24 cellular contexts compared by ENCODE assay signal in genomic region chr5:101458587-101458986, GRCh38.
DNase-seq lines count a peak whose midpoint lies in the region; ATAC-seq, FAIRE-seq and TF ChIP-seq lines count a peak whose summit lies in the region.
"Had no signal": no experiment of that assay in that cellular context is flagged by ENCODE, and none has a peak within 500 bp of the region (broad histone marks: within the 10 kb centered on the region; RNA-seq: fewer than 3 reads in every experiment).

No MANE protein-coding gene starts in this region.

- WGBS in GM12878 (ENCODE audit: insufficient coverage, insufficient replicate concordance, low lambda C conversion rate, missing lambda C conversion rate) = 9% methylated on average over 4 of the region's 4 CpGs

- intact Hi-C loops in GM12878 (cut with micrococcal nuclease; ENCODE audit: unreplicated experiment) = no loop called here
- intact Hi-C loops in left colon (cut with DNase I, micrococcal nuclease) = no loop called here

- no peaks in the 10 kb centered on the region for H3K79me2 ChIP-seq in ACC112 (ENCODE audit: control insufficient read depth, insufficient read depth, low read length, unreplicated experiment)
- no peaks in the 10 kb centered on the region for H3K79me2 ChIP-seq in GM12878 (ENCODE audit: control insufficient read depth, insufficient read depth, low read length)

- SMC1A ChIA-PET in GM12878 (lab: Charles Lee; ENCODE audit: uncharacterized antibody, unreplicated experiment) = interaction anchor here (0.6 to 0.8 kb wide), 2 partner anchors 13 to 24 kb away, joined by 3 read pairs; no protein-coding TSS in a partner anchor

- in situ Hi-C loops in GM12878 (cut with MboI) = no loop called here

- H2AFZ ChIP-seq in ACC112 (ENCODE audit: low read length, unreplicated experiment) (peak overlapping the region; percentile 52), GM12878 (ENCODE audit: control insufficient read depth, low read depth, low read length) (no peak overlapping the region)

- TF ChIP-seq RAD21 in GM12878 (IDR thresholded peaks at IDR 0.05; ENCODE audit: insufficient read depth, low read depth, low read length) = no peak

- H3K27ac ChIP-seq in ACC112 (ENCODE audit: low read depth, low read length) (no peak overlapping the region), GM12878 (ENCODE audit: control insufficient read depth, insufficient read depth) (no peak overlapping the region)
- H3K27ac ChIP-seq: 22Rv1, A549, BLaER1 had no signal

- H3K9me3 ChIP-seq in GM12878 (replicated peaks; ENCODE audit: control insufficient read depth, insufficient read depth, low read length) = no peaks in the 10 kb centered on the region
- H3K9me3 ChIP-seq: A549, BE2C, BLaER1 had no signal

- no TSS peak for BruUV-seq in GM12878 (replicated peaks; lab: Mats Ljungman, UMichigan)

- H3K36me3 ChIP-seq in ACC112 (ENCODE audit: insufficient read depth, low read length) (no peaks in the 10 kb centered on the region), GM12878 (ENCODE audit: control insufficient read depth in 2 of 2, insufficient read depth in 2 of 2, low read length in 1 of 2) (no peaks in the 10 kb centered on the region)
- H3K36me3 ChIP-seq: BE2C, BLaER1 had no signal

- no peak overlapping the region for H3K4me2 ChIP-seq in GM12878 (ENCODE audit: control insufficient read depth, insufficient read depth)
- H3K4me2 ChIP-seq: A549, BLaER1 had no signal

- ATAC-seq in GM12878 = no peak
- no peak for ATAC-seq in left colon
- ATAC-seq: A549 had no signal

- RAD21 ChIA-PET in GM12878 (lab: Charles Lee; ENCODE audit: unreplicated experiment) = no interaction called here

- CTCF ChIA-PET in GM12878 (lab: Yijun Ruan, JAX) = no interaction called here

- H3K27me3 ChIP-seq in ACC112 (ENCODE audit: insufficient read depth, low read length) (no peaks in the 10 kb centered on the region), GM12878 (replicated peaks in 1 of 2; ENCODE audit: control insufficient read depth in 2 of 2, insufficient read depth in 2 of 2, low read length in 1 of 2) (no peaks in the 10 kb centered on the region)
- H3K27me3 ChIP-seq: BE2C, BLaER1 had no signal

- H3K4me3 ChIP-seq in ACC112 (ENCODE audit: low read depth, low read length) (no peak overlapping the region), GM12878 (no peak overlapping the region)
- H3K4me3 ChIP-seq: A549, BLaER1 had no signal

- DNase-seq in DMS 273 (lab: John Stamatoyannopoulos, UW; ENCODE audit: unreplicated experiment) (peak; percentile 1), DMS 273 treated with DMSO at 0.1 percent for 48 hours (lab: John Stamatoyannopoulos, UW) (no peak), GM12878 (ENCODE audit: low read depth, low spot score) (no peak), left colon (no peak), SKM-1 (lab: John Stamatoyannopoulos, UW; ENCODE audit: unreplicated experiment) (no peak)
- DNase-seq: ACHN; BE2C; C1 segment of cervical spinal cord; CD4-positive, alpha-beta memory T cell; CD4-positive, CD25-positive, alpha-beta regulatory T cell; CD8-positive, alpha-beta memory T cell; COR-L47; DMS153; DMS53; DMS79; DND-41; EL; GDM1 had no signal

- TF ChIP-seq POLR2A in GM12878 (IDR thresholded peaks at IDR 0.05; ENCODE audit: low read depth, low read length) = no peak

- no peak overlapping the region for H3K9ac ChIP-seq in GM12878 (ENCODE audit: control insufficient read depth, insufficient read depth, low read length)
- H3K9ac ChIP-seq: BLaER1 had no signal

- no peak for TF ChIP-seq EP300 in GM12878 (IDR thresholded peaks at IDR 0.05; ENCODE audit: borderline replicate concordance in 1 of 2, control insufficient read depth in 1 of 2, low read depth in 2 of 2, low read length in 2 of 2)

- no peak for TF ChIP-seq CTCF in GM12878 (IDR thresholded peaks at IDR 0.05 in 2 of 3, conservative IDR thresholded peaks at IDR 0.05 in 1 of 3; ENCODE audit: control insufficient read depth in 2 of 3, extremely low read depth in 1 of 3, insufficient read depth in 1 of 3, low read depth in 3 of 3, low read length in 3 of 3)

- POLR2A ChIA-PET in GM12878 (lab: Charles Lee) = no interaction called here

- no peak for FAIRE-seq in GM12878 (lab: Jason Lieb, UNC)
- FAIRE-seq: A549, GM12891, GM19239 had no signal

- no peaks in the 10 kb centered on the region for H4K20me1 ChIP-seq in GM12878 (ENCODE audit: control insufficient read depth, insufficient read depth)
- H4K20me1 ChIP-seq: BLaER1 had no signal

- no peaks in the 10 kb centered on the region for H3K4me1 ChIP-seq in ACC112 (ENCODE audit: control insufficient read depth, insufficient read depth, low read length, unreplicated experiment)
- H3K4me1 ChIP-seq in GM12878 (ENCODE audit: control insufficient read depth, insufficient read depth, low read length) = no peaks in the 10 kb centered on the region
- H3K4me1 ChIP-seq: A549, BE2C, BLaER1 had no signal

TF ChIP-seq in GM12878, 131 proteins besides CTCF, POLR2A, EP300 and RAD21:
- no peak for TF ChIP-seq STAT3 (IDR thresholded peaks at IDR 0.05; ENCODE audit: low read depth, low read length)
- TF ChIP-seq ZBTB40 (IDR thresholded peaks at IDR 0.05; ENCODE audit: borderline replicate concordance) = peak; percentile 40; the same call in 1 of the 2 replicates
